In genomic region chr11:64207247-64208085, GRCh38 we compare ENCODE assay signal across 8 cellular contexts. TPM values are rescaled to one million over a fixed set of nuclear protein-coding genes. Genes with fewer than 3 reads are reported as not detected.
A peak's percentile ranks its signal among the peaks of the same experiment; 100 is the strongest.
DNase-seq lines count a peak whose midpoint lies in the region; ATAC-seq and TF ChIP-seq lines count a peak whose summit lies in the region.

No MANE protein-coding gene starts in this region.

- DNase-seq in RKO (ENCODE audit: low spot score) = peak; percentile 76
- peak; percentile 29 for DNase-seq in activated gamma-delta T cell (lab: John Stamatoyannopoulos, UW)
- DNase-seq in left cardiac atrium = peak; percentile 81
- peak in 3 of 4 experiments; percentile 59 to 82 (median 74) for DNase-seq in stimulated activated CD4-positive, alpha-beta T cell treated with anti-CD3 and anti-CD28 coated beads, Interleukin-1b, Interleukin-23, amount 100 ng/mL, for 24 hours (ENCODE audit: low read depth in 4 of 4, low spot score in 1 of 4)
- DNase-seq in superior temporal gyrus (ENCODE audit: extremely low spot score) = no peak
- DNase-seq in NCI-H524 (lab: John Stamatoyannopoulos, UW) = no peak

- intact Hi-C loops in left cardiac atrium (cut with DNase I) = loop anchor here in 1 of 2 donors (10.0 kb wide), 1 partner anchor 97 kb away; the partner anchor contains the start of genes CATSPERZ and ESRRA

- peak; percentile 64 for TF ChIP-seq POLR2A in GM10847 (IDR thresholded peaks at IDR 0.05; ENCODE audit: extremely low read depth, insufficient read length)

- ATAC-seq in HG02759 (IDR thresholded peaks at IDR 0.05; ENCODE audit: unreplicated experiment) (peak; percentile 62), left cardiac atrium (peak; percentile 63 to 67)

RNA-seq across cellular contexts. Expression of gene FERMT3, which starts 0.9 kb away (rescaled TPM):
- total RNA-seq in left cardiac atrium = 10 to 100 TPM; 23.8 to 25.8 TPM

RNA-seq across cellular contexts. Expression of gene TRPT1, which starts 18.5 kb away (rescaled TPM):
- total RNA-seq in left cardiac atrium = 10 to 100 TPM; 59.6 to 61.2 TPM

RNA-seq across cellular contexts. Expression of gene NUDT22, which starts 18.6 kb away (rescaled TPM):
- 10 to 100 TPM; 58.8 to 82.0 TPM for total RNA-seq in left cardiac atrium

RNA-seq across cellular contexts. Expression of gene STIP1, which starts 21.5 kb away (rescaled TPM):
- 100 to 1,000 TPM; 102 to 125 TPM for total RNA-seq in left cardiac atrium

RNA-seq across cellular contexts. Expression of gene DNAJC4, which starts 22.9 kb away (rescaled TPM):
- total RNA-seq in left cardiac atrium = 10 to 100 TPM; 49.2 to 49.3 TPM

Comparison
In these comparisons a context has a peak if more than half of its experiments do, and no peak if none do; other contexts are left out.
1. DNase-seq: peak in RKO (single experiment), activated gamma-delta T cell (single experiment), left cardiac atrium (single experiment) and stimulated activated CD4-positive, alpha-beta T cell treated with anti-CD3 and anti-CD28 coated beads, Interleukin-1b, Interleukin-23, amount 100 ng/mL, for 24 hours (3 of 4); none in superior temporal gyrus (single experiment) and NCI-H524 (0 of 2).